In genomic region chr5:154258531-154259217, GRCh38 we compare ENCODE assay signal across 20 cellular contexts.
"Had no signal": no experiment of that assay in that cellular context is flagged by ENCODE, and none has a peak within 500 bp of the region (broad histone marks: within the 10 kb centered on the region; RNA-seq: fewer than 3 reads in every experiment).

No MANE protein-coding gene starts in this region.

- H3K9me3 Mint-ChIP-seq: activated CD4-positive, alpha-beta memory T cell treated with anti-CD3 and anti-CD28 coated beads for 36 hours; activated T-cell treated with anti-CD3 and anti-CD28 coated beads, Interleukin-2, amount 50 U/mL, for 4 hours; naive B cell had no signal

- H3K4me3 Mint-ChIP-seq: activated CD4-positive, alpha-beta memory T cell treated with anti-CD3 and anti-CD28 coated beads for 36 hours; activated CD8-positive, alpha-beta memory T cell treated with anti-CD3 and anti-CD28 coated beads, Interleukin-2, amount 10 ng/mL, durations not matched to agents 7 days and 5 days; activated T-cell treated with anti-CD3 and anti-CD28 coated beads, Interleukin-2, amount 50 U/mL, for 4 hours; naive B cell had no signal

- H3K27me3 Mint-ChIP-seq: activated CD4-positive, alpha-beta memory T cell treated with anti-CD3 and anti-CD28 coated beads for 36 hours; activated CD8-positive, alpha-beta memory T cell treated with anti-CD3 and anti-CD28 coated beads, Interleukin-2, amount 10 ng/mL, durations not matched to agents 7 days and 5 days; naive B cell had no signal

- ATAC-seq: activated CD8-positive, alpha-beta memory T cell treated with anti-CD3 and anti-CD28 coated beads, Interleukin-2, amount 10 ng/mL, durations not matched to agents 7 days and 5 days; activated T-cell treated with anti-CD3 and anti-CD28 coated beads, Interleukin-2, amount 50 U/mL, for 4 hours; left lobe of liver had no signal

- DNase-seq: activated CD4-positive, alpha-beta memory T cell treated with anti-CD3 and anti-CD28 coated beads for 36 hours; activated CD8-positive, alpha-beta memory T cell treated with anti-CD3 and anti-CD28 coated beads, Interleukin-2, amount 10 ng/mL, durations not matched to agents 7 days and 5 days; activated effector memory CD4-positive, alpha-beta T cell treated with Interleukin-2 at 50 U/mL for 16 hours; activated naive CD4-positive, alpha-beta T cell treated with anti-CD3 and anti-CD28 coated beads, Interleukin-2, amount 50 U/mL, for 16 hours; activated T-cell treated with anti-CD3 and anti-CD28 coated beads, Interleukin-2, amount 50 U/mL, for 4 hours; foreskin fibroblast; head of caudate nucleus; mammary epithelial cell; naive B cell; posterior cingulate gyrus; retina; stimulated activated CD4-positive, alpha-beta T cell treated with anti-CD3 and anti-CD28 coated beads, Interleukin-15, amount 100 ng/mL, for 24 hours; stimulated activated CD4-positive, alpha-beta T cell treated with anti-CD3 and anti-CD28 coated beads, Interleukin-4, amount 100 ng/mL, for 1 hour; stimulated activated naive CD4-positive, alpha-beta T cell treated with Interleukin-2 at 50 U/mL for 16 hours; substantia nigra; T-helper 1 cell had no signal

- H3K36me3 ChIP-seq: cardiac muscle cell, tibial nerve had no signal

- H3K27me3 ChIP-seq: cardiac muscle cell, neutrophil, tibial nerve had no signal

- H3K4me3 ChIP-seq: cardiac muscle cell, tibial nerve had no signal

- H3K27ac Mint-ChIP-seq: activated CD4-positive, alpha-beta memory T cell treated with anti-CD3 and anti-CD28 coated beads for 36 hours; activated CD8-positive, alpha-beta memory T cell treated with anti-CD3 and anti-CD28 coated beads, Interleukin-2, amount 10 ng/mL, durations not matched to agents 7 days and 5 days had no signal

- H3K27ac ChIP-seq: cardiac muscle cell, neutrophil, tibial nerve had no signal

- H3K9me3 ChIP-seq: neutrophil, tibial nerve had no signal

- H3K4me1 Mint-ChIP-seq: activated CD8-positive, alpha-beta memory T cell treated with anti-CD3 and anti-CD28 coated beads, Interleukin-2, amount 10 ng/mL, durations not matched to agents 7 days and 5 days had no signal
